In the genomic region with DNA sequence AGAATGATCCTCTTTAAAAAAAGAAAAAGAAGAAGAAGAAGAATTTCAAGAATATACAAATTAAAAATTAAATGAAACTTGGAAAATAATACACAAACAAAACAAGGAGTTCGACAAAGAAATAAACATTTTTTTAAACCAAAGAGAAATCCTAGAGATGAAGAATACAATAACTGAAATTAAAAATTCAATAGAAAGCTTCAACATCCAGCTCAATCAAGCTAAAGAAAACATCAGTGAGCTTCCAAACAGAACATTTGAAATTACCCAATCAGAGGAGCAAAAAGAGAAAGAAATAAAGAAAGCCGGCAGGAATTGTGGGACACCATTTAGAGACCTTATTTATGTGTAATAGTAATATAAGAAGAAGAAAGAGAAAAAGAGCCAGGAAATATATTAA, we compare ENCODE assay signal across 38 cellular contexts. TPM values are rescaled to one million over a fixed set of nuclear protein-coding genes. Genes with fewer than 3 reads are reported as not detected.
"Had no signal": no experiment of that assay in that cellular context is flagged by ENCODE, and none has a peak within 500 bp of the region (broad histone marks: within the 10 kb centered on the region; RNA-seq: fewer than 3 reads in every experiment).

No MANE protein-coding gene starts in this region.

- H3K4me3 Mint-ChIP-seq: activated B cell treated with CpG ODN at 0.5 μM for 24 hours; activated CD4-positive, alpha-beta memory T cell treated with anti-CD3 and anti-CD28 coated beads for 36 hours; activated CD4-positive, alpha-beta T cell treated with anti-CD3 and anti-CD28 coated beads, Interleukin-2, amount 10 ng/mL, durations not matched to agents 24 days and 14 days; activated CD8-positive, alpha-beta T cell treated with anti-CD3 and anti-CD28 coated beads for 36 hours; activated naive CD4-positive, alpha-beta T cell treated with anti-CD3 and anti-CD28 coated beads for 36 hours; activated naive CD8-positive, alpha-beta T cell treated with anti-CD3 and anti-CD28 coated beads for 36 hours; activated T-cell treated with anti-CD3 and anti-CD28 coated beads, Interleukin-2, amount 50 U/mL, for 4 hours; activated T-cell treated with anti-CD3 and anti-CD28 coated beads, Interleukin-2, amount 50 U/mL, for 72 hours; activated T-helper 1 cell treated with anti-CD3 and anti-CD28 coated beads, Interleukin-12 subunit alpha, Interleukin-12 subunit beta, Interleukin-2, Interleukin-4 antibody, amounts not matched to agents 30 ng/mL and 10 ng/mL and 1 ng/mL, durations not matched to agents 14 hours and 24 hours and 36 hours; activated T-helper 17 cell treated with anti-CD3 and anti-CD28 coated beads, Interleukin-2, amount 50 U/mL, for 72 hours; T-helper 1 cell treated with Interleukin-12 subunit alpha and Interleukin-12 subunit beta and Interleukin-4 antibody, amounts not matched to agents 30 μg/mL and 1 μg/mL, for 36 hours; T-helper 2 cell treated with Interferon-gamma antibody and Interleukin-4, amounts not matched to agents 5 μg/mL and 100 μg/mL, for 36 hours had no signal

- H3K4me1 Mint-ChIP-seq: activated B cell treated with CpG ODN at 0.5 μM for 24 hours; activated CD4-positive, alpha-beta T cell treated with anti-CD3 and anti-CD28 coated beads, Interleukin-2, amount 10 ng/mL, durations not matched to agents 24 days and 14 days; activated naive CD8-positive, alpha-beta T cell treated with anti-CD3 and anti-CD28 coated beads for 36 hours; activated T-helper 17 cell treated with anti-CD3 and anti-CD28 coated beads, Interleukin-2, amount 50 U/mL, for 72 hours had no signal

- H3K27ac ChIP-seq: adrenal gland, body of pancreas, brain microvascular endothelial cell, breast epithelium, VCaP had no signal

- H3K4me3 ChIP-seq: adrenal gland, body of pancreas, breast epithelium had no signal

- H3K27me3 ChIP-seq: adrenal gland, body of pancreas, brain microvascular endothelial cell, breast epithelium had no signal

- H3K4me1 ChIP-seq: adrenal gland, body of pancreas, breast epithelium had no signal

- H3K36me3 ChIP-seq: adrenal gland, brain microvascular endothelial cell, breast epithelium had no signal

- DNase-seq: activated B cell treated with CpG ODN at 0.5 μM for 24 hours; activated CD4-positive, alpha-beta memory T cell treated with anti-CD3 and anti-CD28 coated beads for 36 hours; activated CD4-positive, alpha-beta T cell treated with anti-CD3 and anti-CD28 coated beads for 4 hours; activated CD4-positive, alpha-beta T cell treated with anti-CD3 and anti-CD28 coated beads, Interleukin-2, amount 10 ng/mL, durations not matched to agents 24 days and 14 days; activated CD4-positive, alpha-beta T cell treated with anti-CD3 and anti-CD28 coated beads, Interleukin-2, amount 50 U/mL, for 1 hour; activated CD4-positive, alpha-beta T cell treated with anti-CD3 and anti-CD28 coated beads, Interleukin-2, amount 50 U/mL, for 4 hours; activated CD4-positive, CD25-positive, alpha-beta regulatory T cell treated with anti-CD3 and anti-CD28 coated beads, Interleukin-2, amount 50 U/mL, for 72 hours; activated CD8-positive, alpha-beta memory T cell treated with anti-CD3 and anti-CD28 coated beads, Interleukin-2, amount 50 U/mL, for 4 hours; activated CD8-positive, alpha-beta T cell treated with anti-CD3 and anti-CD28 coated beads for 36 hours; activated effector memory CD4-positive, alpha-beta T cell treated with anti-CD3 and anti-CD28 coated beads, Interleukin-2, amount 50 U/mL, for 16 hours; activated gamma-delta T cell treated with Interleukin-2 at 50 U/mL for 16 hours; activated naive CD4-positive, alpha-beta T cell; activated naive CD4-positive, alpha-beta T cell treated with anti-CD3 and anti-CD28 coated beads for 36 hours; activated naive CD4-positive, alpha-beta T cell treated with anti-CD3 and anti-CD28 coated beads, Interleukin-2, amount 50 U/mL, for 16 hours; activated naive CD8-positive, alpha-beta T cell treated with anti-CD3 and anti-CD28 coated beads for 36 hours; activated T-cell treated with anti-CD3 and anti-CD28 coated beads for 4 hours; activated T-cell treated with anti-CD3 and anti-CD28 coated beads, Interleukin-2, amount 50 U/mL, for 1 hour; activated T-cell treated with anti-CD3 and anti-CD28 coated beads, Interleukin-2, amount 50 U/mL, for 4 hours; activated T-cell treated with anti-CD3 and anti-CD28 coated beads, Interleukin-2, amount 50 U/mL, for 72 hours; adrenal gland; amniotic stem cell; aorta; body of pancreas; brain microvascular endothelial cell; central memory CD4-positive, alpha-beta T cell; T-helper 1 cell; T-helper 2 cell; T-helper 9 cell had no signal

- H3K9me3 ChIP-seq: body of pancreas had no signal

- ATAC-seq: activated CD8-positive, alpha-beta T cell treated with anti-CD3 and anti-CD28 coated beads for 36 hours; activated naive CD4-positive, alpha-beta T cell treated with anti-CD3 and anti-CD28 coated beads, Interleukin-2, amount 50 U/mL, for 72 hours; activated T-cell treated with anti-CD3 and anti-CD28 coated beads, Interleukin-2, amount 50 U/mL, for 4 hours; activated T-cell treated with anti-CD3 and anti-CD28 coated beads, Interleukin-2, amount 50 U/mL, for 72 hours; activated T-helper 17 cell treated with anti-CD3 and anti-CD28 coated beads, Interleukin-2, amount 50 U/mL, for 72 hours; body of pancreas had no signal

- FAIRE-seq: astrocyte, TTC549 had no signal

- H3K27me3 Mint-ChIP-seq: activated CD4-positive, alpha-beta T cell treated with anti-CD3 and anti-CD28 coated beads, Interleukin-2, amount 10 ng/mL, durations not matched to agents 24 days and 14 days had no signal

- H3K9me3 Mint-ChIP-seq: activated CD4-positive, alpha-beta memory T cell treated with anti-CD3 and anti-CD28 coated beads for 36 hours; activated CD4-positive, alpha-beta T cell treated with anti-CD3 and anti-CD28 coated beads, Interleukin-2, amount 10 ng/mL, durations not matched to agents 24 days and 14 days; activated CD8-positive, alpha-beta T cell treated with anti-CD3 and anti-CD28 coated beads for 36 hours; activated naive CD4-positive, alpha-beta T cell treated with anti-CD3 and anti-CD28 coated beads for 36 hours; activated naive CD4-positive, alpha-beta T cell treated with anti-CD3 and anti-CD28 coated beads, Interleukin-2, amount 50 U/mL, for 72 hours; activated naive CD8-positive, alpha-beta T cell treated with anti-CD3 and anti-CD28 coated beads for 36 hours; activated T-cell treated with anti-CD3 and anti-CD28 coated beads, Interleukin-2, amount 50 U/mL, for 4 hours; activated T-cell treated with anti-CD3 and anti-CD28 coated beads, Interleukin-2, amount 50 U/mL, for 72 hours; activated T-helper 1 cell treated with anti-CD3 and anti-CD28 coated beads, Interleukin-12 subunit alpha, Interleukin-12 subunit beta, Interleukin-2, Interleukin-4 antibody, amounts not matched to agents 30 ng/mL and 10 ng/mL and 1 ng/mL, durations not matched to agents 14 hours and 24 hours and 36 hours; activated T-helper 17 cell treated with anti-CD3 and anti-CD28 coated beads, Interleukin-2, amount 50 U/mL, for 72 hours; T-helper 1 cell treated with Interleukin-12 subunit alpha and Interleukin-12 subunit beta and Interleukin-4 antibody, amounts not matched to agents 30 μg/mL and 1 μg/mL, for 36 hours; T-helper 2 cell treated with Interferon-gamma antibody and Interleukin-4, amounts not matched to agents 5 μg/mL and 100 μg/mL, for 36 hours had no signal

- H3K36me3 Mint-ChIP-seq: activated CD4-positive, alpha-beta memory T cell treated with anti-CD3 and anti-CD28 coated beads for 36 hours; activated naive CD4-positive, alpha-beta T cell treated with anti-CD3 and anti-CD28 coated beads, Interleukin-2, amount 50 U/mL, for 72 hours had no signal

- H3K27ac Mint-ChIP-seq: activated B cell treated with CpG ODN at 0.5 μM for 24 hours; activated CD4-positive, alpha-beta memory T cell treated with anti-CD3 and anti-CD28 coated beads for 36 hours; activated CD4-positive, alpha-beta T cell treated with anti-CD3 and anti-CD28 coated beads, Interleukin-2, amount 10 ng/mL, durations not matched to agents 24 days and 14 days; activated CD8-positive, alpha-beta T cell treated with anti-CD3 and anti-CD28 coated beads for 36 hours; activated naive CD4-positive, alpha-beta T cell treated with anti-CD3 and anti-CD28 coated beads for 36 hours; activated naive CD4-positive, alpha-beta T cell treated with anti-CD3 and anti-CD28 coated beads, Interleukin-2, amount 50 U/mL, for 72 hours; activated naive CD8-positive, alpha-beta T cell treated with anti-CD3 and anti-CD28 coated beads for 36 hours; activated T-cell treated with anti-CD3 and anti-CD28 coated beads, Interleukin-2, amount 50 U/mL, for 72 hours; activated T-helper 1 cell treated with anti-CD3 and anti-CD28 coated beads, Interleukin-12 subunit alpha, Interleukin-12 subunit beta, Interleukin-2, Interleukin-4 antibody, amounts not matched to agents 30 ng/mL and 10 ng/mL and 1 ng/mL, durations not matched to agents 14 hours and 24 hours and 36 hours; activated T-helper 17 cell treated with anti-CD3 and anti-CD28 coated beads, Interleukin-2, amount 50 U/mL, for 72 hours; T-helper 1 cell treated with Interleukin-12 subunit alpha and Interleukin-12 subunit beta and Interleukin-4 antibody, amounts not matched to agents 30 μg/mL and 1 μg/mL, for 36 hours; T-helper 2 cell treated with Interferon-gamma antibody and Interleukin-4, amounts not matched to agents 5 μg/mL and 100 μg/mL, for 36 hours had no signal

RNA-seq across cellular contexts. Expression of a gene that starts 37.2 kb away (rescaled TPM):
- total RNA-seq: activated B cell treated with CpG ODN at 0.5 μM for 24 hours; activated CD4-positive, alpha-beta memory T cell treated with anti-CD3 and anti-CD28 coated beads for 36 hours; activated CD4-positive, alpha-beta T cell treated with anti-CD3 and anti-CD28 coated beads, Interleukin-2, amount 10 ng/mL, durations not matched to agents 24 days and 14 days; activated CD8-positive, alpha-beta memory T cell treated with anti-CD3 and anti-CD28 coated beads for 36 hours; activated CD8-positive, alpha-beta T cell treated with anti-CD3 and anti-CD28 coated beads for 36 hours; activated naive CD4-positive, alpha-beta T cell treated with anti-CD3 and anti-CD28 coated beads for 36 hours; activated naive CD4-positive, alpha-beta T cell treated with anti-CD3 and anti-CD28 coated beads, Interleukin-2, amount 50 U/mL, for 72 hours; activated naive CD8-positive, alpha-beta T cell treated with anti-CD3 and anti-CD28 coated beads for 36 hours; activated T-cell treated with anti-CD3 and anti-CD28 coated beads, Interleukin-2, amount 50 U/mL, for 4 hours; activated T-cell treated with anti-CD3 and anti-CD28 coated beads, Interleukin-2, amount 50 U/mL, for 72 hours; activated T-helper 1 cell treated with anti-CD3 and anti-CD28 coated beads, Interleukin-12 subunit alpha, Interleukin-12 subunit beta, Interleukin-2, Interleukin-4 antibody, amounts not matched to agents 30 ng/mL and 10 ng/mL and 1 ng/mL, durations not matched to agents 14 hours and 24 hours and 36 hours; activated T-helper 17 cell treated with anti-CD3 and anti-CD28 coated beads, Interleukin-2, amount 50 U/mL, for 72 hours had no signal
